9 cellular contexts compared by ENCODE assay signal in the genomic region with DNA sequence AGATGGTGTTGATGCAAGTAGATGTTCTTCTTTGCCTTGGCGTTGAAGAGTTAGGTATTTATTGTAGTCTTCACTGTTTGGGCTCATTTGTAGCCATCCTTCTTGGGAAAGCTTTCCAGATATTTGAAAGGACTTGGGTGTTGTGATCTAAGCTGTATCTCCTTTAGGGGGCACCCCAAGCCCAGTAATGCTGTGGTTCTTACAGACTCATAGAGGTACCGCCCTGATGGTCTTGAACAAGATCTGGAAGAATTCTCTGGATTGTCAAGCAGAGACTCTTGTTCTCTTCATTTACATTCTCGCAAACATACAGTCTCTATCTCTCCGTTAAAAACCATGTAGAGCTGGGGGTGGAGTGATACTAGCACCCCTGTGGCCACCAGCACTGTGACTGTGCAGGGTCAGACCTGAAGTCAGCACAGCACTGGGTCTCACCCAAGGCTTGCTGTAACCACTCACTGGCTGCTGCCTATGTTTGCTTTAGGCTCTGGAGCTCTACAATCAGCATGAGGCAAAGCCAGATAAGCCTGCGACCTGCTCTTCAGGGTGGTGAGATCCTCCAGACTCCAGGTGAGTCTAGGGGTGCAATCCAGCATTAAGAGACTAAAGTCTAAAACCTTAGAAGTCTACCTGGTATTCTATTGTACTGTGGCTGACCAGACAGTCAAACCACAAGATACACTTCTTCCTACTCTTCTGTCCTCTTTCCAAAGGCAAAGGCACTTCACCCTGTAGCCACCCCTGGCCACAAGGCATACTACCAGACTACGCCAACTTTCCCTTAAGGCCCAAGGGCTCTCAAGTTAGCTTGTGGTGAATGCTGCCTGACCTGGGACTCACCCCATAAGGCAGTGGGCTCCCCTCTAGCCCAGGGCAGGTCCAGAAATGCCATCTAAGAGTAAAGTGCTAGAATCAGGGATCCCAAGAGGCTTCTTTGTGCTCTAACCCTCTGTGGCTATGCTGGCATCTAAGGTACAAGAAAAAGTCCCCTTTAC.
DNase-seq lines count a peak whose midpoint lies in the region; ATAC-seq and TF ChIP-seq lines count a peak whose summit lies in the region.
"Had no signal": no experiment of that assay in that cellular context is flagged by ENCODE, and none has a peak within 500 bp of the region (broad histone marks: within the 10 kb centered on the region; RNA-seq: fewer than 3 reads in every experiment).

No MANE protein-coding gene starts in this region.

- no peak overlapping the region for H3K4me3 ChIP-seq in astrocyte of the cerebellum (ENCODE audit: low read depth, low read length)

- TF ChIP-seq CTCF in astrocyte of the cerebellum (IDR thresholded peaks at IDR 0.05; ENCODE audit: low read depth, low read length, missing control alignments), result peak; percentile 59
- peak; percentile 29 to 44 (median 33) for TF ChIP-seq CTCF in nephron (IDR thresholded peaks at IDR 0.05; ENCODE audit: unreplicated experiment in 3 of 3)

- no peak overlapping the region for H3K27ac Mint-ChIP-seq in activated CD4-positive, alpha-beta T cell treated with anti-CD3 and anti-CD28 coated beads, Interleukin-2, amount 10 ng/mL, durations not matched to agents 24 days and 14 days
- no peak overlapping the region for H3K27ac Mint-ChIP-seq in nephron
- no peak overlapping the region for H3K27ac Mint-ChIP-seq in naive thymus-derived CD8-positive, alpha-beta T cell

- peak; percentile 57 for DNase-seq in activated CD4-positive, alpha-beta T cell treated with anti-CD3 and anti-CD28 coated beads, Interleukin-2, amount 10 ng/mL, durations not matched to agents 24 days and 14 days
- no peak for DNase-seq in activated CD4-positive, alpha-beta T cell treated with anti-CD3 and anti-CD28 coated beads, Interleukin-2, amount 50 U/mL, for 4 hours
- DNase-seq in astrocyte of the cerebellum (ENCODE audit: low read depth) (peak; percentile 83), activated gamma-delta T cell treated with Interleukin-2 at 50 U/mL for 16 hours (no peak)
- DNase-seq in activated effector memory CD4-positive, alpha-beta T cell treated with Interleukin-2 at 50 U/mL for 16 hours, result no peak
- no peak for DNase-seq in naive thymus-derived CD8-positive, alpha-beta T cell

- no peak overlapping the region for H3K4me3 Mint-ChIP-seq in activated CD4-positive, alpha-beta T cell treated with anti-CD3 and anti-CD28 coated beads, Interleukin-2, amount 10 ng/mL, durations not matched to agents 24 days and 14 days
- no peak overlapping the region for H3K4me3 Mint-ChIP-seq in nephron
- no peak overlapping the region for H3K4me3 Mint-ChIP-seq in naive thymus-derived CD8-positive, alpha-beta T cell
- H3K4me3 Mint-ChIP-seq: central memory CD8-positive, alpha-beta T cell had no signal

- in situ Hi-C loops in astrocyte of the cerebellum (cut with HindIII; ENCODE audit: low sequenced_read_pairs), result no loop called here

- intact Hi-C loops in activated CD4-positive, alpha-beta T cell treated with anti-CD3 and anti-CD28 coated beads, Interleukin-2, amount 10 ng/mL, durations not matched to agents 24 days and 14 days (cut with micrococcal nuclease), result loop anchor here (10.0 kb wide), 1 partner anchor 192 kb away; no protein-coding TSS in a partner anchor

- TF ChIP-seq RAD21 in Ishikawa (IDR thresholded peaks at IDR 0.05; ENCODE audit: low read depth), result peak; percentile 81

- no peaks in the 10 kb centered on the region for H3K36me3 Mint-ChIP-seq in activated CD4-positive, alpha-beta T cell treated with anti-CD3 and anti-CD28 coated beads, Interleukin-2, amount 10 ng/mL, durations not matched to agents 24 days and 14 days (ENCODE audit: low read depth)
- no peaks in the 10 kb centered on the region for H3K36me3 Mint-ChIP-seq in nephron (ENCODE audit: low read depth)
- no peaks in the 10 kb centered on the region for H3K36me3 Mint-ChIP-seq in naive thymus-derived CD8-positive, alpha-beta T cell

- no peaks in the 10 kb centered on the region for H3K27me3 Mint-ChIP-seq in activated CD4-positive, alpha-beta T cell treated with anti-CD3 and anti-CD28 coated beads, Interleukin-2, amount 10 ng/mL, durations not matched to agents 24 days and 14 days
- peaks cover 4% of the 10 kb centered on the region for H3K27me3 Mint-ChIP-seq in nephron (ENCODE audit: low read depth)
- H3K27me3 Mint-ChIP-seq in naive thymus-derived CD8-positive, alpha-beta T cell, result no peaks in the 10 kb centered on the region
- H3K27me3 Mint-ChIP-seq: central memory CD8-positive, alpha-beta T cell had no signal

- H3K9me3 Mint-ChIP-seq in activated CD4-positive, alpha-beta T cell treated with anti-CD3 and anti-CD28 coated beads, Interleukin-2, amount 10 ng/mL, durations not matched to agents 24 days and 14 days, result no peaks in the 10 kb centered on the region
- H3K9me3 Mint-ChIP-seq in nephron, result peaks cover 17% of the 10 kb centered on the region
- H3K9me3 Mint-ChIP-seq in naive thymus-derived CD8-positive, alpha-beta T cell, result peaks cover 0 to 30% (median 6%) of the 10 kb centered on the region in 9 donors
- H3K9me3 Mint-ChIP-seq: central memory CD8-positive, alpha-beta T cell had no signal

- no peaks in the 10 kb centered on the region for H3K4me1 Mint-ChIP-seq in activated CD4-positive, alpha-beta T cell treated with anti-CD3 and anti-CD28 coated beads, Interleukin-2, amount 10 ng/mL, durations not matched to agents 24 days and 14 days
- H3K4me1 Mint-ChIP-seq in nephron, result no peaks in the 10 kb centered on the region
- no peaks in the 10 kb centered on the region for H3K4me1 Mint-ChIP-seq in naive thymus-derived CD8-positive, alpha-beta T cell
- H3K4me1 Mint-ChIP-seq: central memory CD8-positive, alpha-beta T cell had no signal

- TF ChIP-seq EP300 in Ishikawa (IDR thresholded peaks at IDR 0.05; ENCODE audit: borderline replicate concordance), result no peak

- POLR2A ChIA-PET in naive thymus-derived CD8-positive, alpha-beta T cell (lab: Charles Lee), result no interaction called here

- no peak for ATAC-seq in naive thymus-derived CD8-positive, alpha-beta T cell

TF ChIP-seq in Ishikawa, 13 proteins besides CTCF, POLR2A, EP300 and RAD21:
- TF ChIP-seq TAF1 (IDR thresholded peaks at IDR 0.05; ENCODE audit: low read depth), result no peak
- no peak for TF ChIP-seq ZBTB7A (IDR thresholded peaks at IDR 0.05; ENCODE audit: low read depth)
- no peak for TF ChIP-seq TEAD4 (IDR thresholded peaks at IDR 0.05)
- no peak for TF ChIP-seq CEBPB (IDR thresholded peaks at IDR 0.05)
- TF ChIP-seq FOXM1 (IDR thresholded peaks at IDR 0.05; ENCODE audit: borderline replicate concordance, low read depth), result no peak

Comparison
In these comparisons a context has a peak if more than half of its experiments do, and no peak if none do; other contexts are left out.
1. DNase-seq: peak in activated CD4-positive, alpha-beta T cell treated with anti-CD3 and anti-CD28 coated beads, Interleukin-2, amount 10 ng/mL, durations not matched to agents 24 days and 14 days (single experiment) and astrocyte of the cerebellum (single experiment); none in activated CD4-positive, alpha-beta T cell treated with anti-CD3 and anti-CD28 coated beads, Interleukin-2, amount 50 U/mL, for 4 hours (0 of 2), activated effector memory CD4-positive, alpha-beta T cell treated with Interleukin-2 at 50 U/mL for 16 hours (single experiment), naive thymus-derived CD8-positive, alpha-beta T cell (0 of 10) and activated gamma-delta T cell treated with Interleukin-2 at 50 U/mL for 16 hours (single experiment).